17 cellular contexts compared by ENCODE assay signal in the genomic region with DNA sequence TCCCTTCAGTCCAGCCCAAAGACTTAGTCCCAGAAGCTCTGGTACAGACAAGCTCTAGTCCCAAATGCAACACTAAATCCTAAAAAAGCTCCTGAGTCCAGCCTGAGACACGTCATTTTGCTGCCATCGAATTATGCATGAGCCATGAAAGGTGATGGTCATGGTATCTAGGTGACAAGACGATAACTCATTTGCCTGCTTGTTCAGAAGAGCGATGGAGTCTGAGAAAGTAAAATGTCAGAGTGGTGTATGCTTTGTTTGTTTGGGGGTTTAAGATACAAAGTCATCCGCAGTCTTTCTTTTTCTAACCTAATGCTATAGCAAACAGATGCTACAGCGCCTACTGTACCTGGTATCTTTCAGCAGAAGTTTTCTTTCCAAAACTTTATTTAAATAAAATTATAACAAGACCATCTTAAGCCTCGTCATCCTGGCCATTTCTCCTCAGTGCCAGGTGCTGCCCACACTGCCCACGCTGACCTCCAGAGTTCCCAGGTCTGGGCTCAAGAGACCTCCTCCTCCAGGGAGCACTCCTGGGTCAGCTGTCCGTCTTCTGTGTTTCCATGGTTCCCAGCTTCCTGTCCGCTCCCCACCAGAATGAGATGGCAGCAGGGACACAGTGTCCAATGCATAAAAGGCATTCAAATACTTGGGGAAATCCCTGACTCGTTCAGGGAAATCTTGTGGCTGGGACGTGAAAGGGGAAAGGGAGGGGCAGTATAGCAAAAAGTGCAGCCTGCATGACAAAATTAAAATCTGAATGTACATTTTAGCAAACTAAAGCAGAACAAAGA. TPM values are rescaled to one million over a fixed set of nuclear protein-coding genes. Genes with fewer than 3 reads are reported as not detected.
DNase-seq lines count a peak whose midpoint lies in the region; ATAC-seq, FAIRE-seq and TF ChIP-seq lines count a peak whose summit lies in the region.
"Had no signal": no experiment of that assay in that cellular context is flagged by ENCODE, and none has a peak within 500 bp of the region (broad histone marks: within the 10 kb centered on the region; RNA-seq: fewer than 3 reads in every experiment).

No MANE protein-coding gene starts in this region.

- H3K27me3 ChIP-seq in GM06990 (replicated peaks; ENCODE audit: control insufficient read depth, insufficient read depth, low read length) (no peaks in the 10 kb centered on the region), Peyer's patch (no peaks in the 10 kb centered on the region), small intestine (ENCODE audit: control insufficient read depth in 2 of 2, insufficient read depth in 2 of 2, low read length in 2 of 2) (no peaks in the 10 kb centered on the region)
- H3K27me3 ChIP-seq: BLaER1 treated with 17β-estradiol and CSF1 and Interleukin-3, amounts not matched to agents 10 nM and 100 nM; dorsolateral prefrontal cortex had no signal

- WGBS in small intestine, 3 donors: 79 to 89% (median 82%) methylated on average over 12 of the region's 12 CpGs

- TF ChIP-seq CTCF in GM06990 (IDR thresholded peaks at IDR 0.05; ENCODE audit: insufficient read depth, low read length, poor library complexity, severe bottlenecking) (no peak), Peyer's patch (IDR thresholded peaks at IDR 0.05) (no peak)

- peaks cover 0 to 5% of the 10 kb centered on the region in 2 donors for H3K36me3 Mint-ChIP-seq in naive B cell
- H3K36me3 Mint-ChIP-seq in T-helper 2 cell treated with Interferon-gamma antibody and Interleukin-4, amounts not matched to agents 5 μg/mL and 100 μg/mL, for 36 hours (ENCODE audit: low read depth): peaks cover 8% of the 10 kb centered on the region

- FAIRE-seq in small intestine (lab: Jason Lieb, UNC): no peak

- H3K27ac Mint-ChIP-seq in naive B cell: peak overlapping the region in 5 of 6 donors; percentile 53 to 96 (median 82)
- no peak overlapping the region for H3K27ac Mint-ChIP-seq in T-helper 2 cell treated with Interferon-gamma antibody and Interleukin-4, amounts not matched to agents 5 μg/mL and 100 μg/mL, for 36 hours

- ATAC-seq in naive B cell (ENCODE audit: low read depth in 2 of 2) (peak; percentile 70 to 72), HG03196 (IDR thresholded peaks at IDR 0.05; ENCODE audit: unreplicated experiment) (no peak)

- no peaks in the 10 kb centered on the region for H3K9me3 Mint-ChIP-seq in naive B cell
- H3K9me3 Mint-ChIP-seq in T-helper 2 cell treated with Interferon-gamma antibody and Interleukin-4, amounts not matched to agents 5 μg/mL and 100 μg/mL, for 36 hours: no peaks in the 10 kb centered on the region

- H3K27me3 Mint-ChIP-seq in naive B cell: no peaks in the 10 kb centered on the region
- H3K27me3 Mint-ChIP-seq in T-helper 2 cell treated with Interferon-gamma antibody and Interleukin-4, amounts not matched to agents 5 μg/mL and 100 μg/mL, for 36 hours (ENCODE audit: low read depth): no peaks in the 10 kb centered on the region

- no peaks in the 10 kb centered on the region for H3K4me1 ChIP-seq in Peyer's patch
- H3K4me1 ChIP-seq in small intestine (ENCODE audit: control insufficient read depth in 2 of 2, insufficient read depth in 1 of 2, low read depth in 1 of 2, low read length in 1 of 2): peaks cover 0 to 1% of the 10 kb centered on the region in 2 donors

- H3K9me3 ChIP-seq in Peyer's patch: no peaks in the 10 kb centered on the region
- no peaks in the 10 kb centered on the region for H3K9me3 ChIP-seq in small intestine (ENCODE audit: control insufficient read depth, low read depth)

- H3K4me3 ChIP-seq in GM06990 (replicated peaks; ENCODE audit: low read depth, low read length): no peak overlapping the region
- H3K4me3 ChIP-seq in Peyer's patch: no peak overlapping the region
- H3K4me3 ChIP-seq in small intestine (ENCODE audit: low read depth in 1 of 2, low read length in 2 of 2): no peak overlapping the region
- H3K4me3 ChIP-seq: BLaER1 treated with 17β-estradiol and CSF1 and Interleukin-3, amounts not matched to agents 10 nM and 100 nM had no signal

- DNase-seq in GM06990 (ENCODE audit: extremely low read depth, insufficient read length): peak; percentile 33
- DNase-seq in GM19240 (ENCODE audit: insufficient read length, low spot score): peak; percentile 25
- peak in 2 of 3 donors; percentile 39 to 50 for DNase-seq in Peyer's patch
- peak; percentile 28 for DNase-seq in naive B cell
- no peak for DNase-seq in small intestine
- no peak for DNase-seq in T-helper 2 cell treated with Interferon-gamma antibody and Interleukin-4, amounts not matched to agents 5 μg/mL and 100 μg/mL, for 36 hours (ENCODE audit: low spot score)
- DNase-seq in superior temporal gyrus (ENCODE audit: extremely low spot score): no peak
- DNase-seq: activated CD4-positive, CD25-positive, alpha-beta regulatory T cell treated with anti-CD3 and anti-CD28 coated beads, Interleukin-2, amount 50 U/mL, for 72 hours; activated naive CD4-positive, alpha-beta T cell treated with anti-CD3 and anti-CD28 coated beads, Interleukin-2, amount 50 U/mL, for 16 hours; dorsolateral prefrontal cortex; glutamatergic neuron; mammary epithelial cell; NCI-H2081; NCI-H748 treated with DMSO at 0.1 percent for 48 hours; RPMI8226 had no signal

- peak overlapping the region; percentile 19 to 88 (median 70) for H3K4me3 Mint-ChIP-seq in naive B cell
- H3K4me3 Mint-ChIP-seq in T-helper 2 cell treated with Interferon-gamma antibody and Interleukin-4, amounts not matched to agents 5 μg/mL and 100 μg/mL, for 36 hours: no peak overlapping the region

- H3K27ac ChIP-seq in Peyer's patch (no peak overlapping the region), small intestine (ENCODE audit: low read depth in 1 of 2, low read length in 1 of 2) (no peak overlapping the region)

- no peak for TF ChIP-seq POLR2A in Peyer's patch (IDR thresholded peaks at IDR 0.05)

- no peaks in the 10 kb centered on the region for H3K36me3 ChIP-seq in GM06990 (ENCODE audit: control insufficient read depth, insufficient read depth, low read length)
- no peaks in the 10 kb centered on the region for H3K36me3 ChIP-seq in Peyer's patch
- peaks cover 0 to 2% of the 10 kb centered on the region in 2 donors for H3K36me3 ChIP-seq in small intestine (ENCODE audit: control insufficient read depth in 2 of 2, insufficient read depth in 2 of 2, low read length in 2 of 2)

- H3K4me1 Mint-ChIP-seq in naive B cell: peaks cover 62 to 83% (median 77%) of the 10 kb centered on the region in 3 donors
- H3K4me1 Mint-ChIP-seq in T-helper 2 cell treated with Interferon-gamma antibody and Interleukin-4, amounts not matched to agents 5 μg/mL and 100 μg/mL, for 36 hours (ENCODE audit: low read depth): peaks cover 38% of the 10 kb centered on the region

RNA-seq across cellular contexts. Expression of a gene that starts 54.5 kb away (rescaled TPM):
- total RNA-seq in Peyer's patch: 10 to 100 TPM in 3 of 4 donors, 1 to 10 TPM in 1; 4.2 to 18.2 (median 11.0) TPM
- 10 to 100 TPM in 2 of 6 donors, 1 to 10 TPM in 4; 5.0 to 10.8 (median 7.1) TPM for polyA plus RNA-seq in naive B cell (ENCODE audit: low read depth in 6 of 6)
- polyA plus RNA-seq in small intestine: 1 to 10 TPM; 1.4 to 5.1 (median 3.4) TPM

Comparison
In these comparisons a context has a peak if more than half of its experiments do, and no peak if none do; other contexts are left out.
1. DNase-seq: peak in GM06990 (single experiment), GM19240 (single experiment), Peyer's patch (2 of 3) and naive B cell (single experiment); none in small intestine (single experiment), T-helper 2 cell treated with Interferon-gamma antibody and Interleukin-4, amounts not matched to agents 5 μg/mL and 100 μg/mL, for 36 hours (single experiment) and superior temporal gyrus (single experiment).